16 cellular contexts compared by ENCODE assay signal in the genomic region with DNA sequence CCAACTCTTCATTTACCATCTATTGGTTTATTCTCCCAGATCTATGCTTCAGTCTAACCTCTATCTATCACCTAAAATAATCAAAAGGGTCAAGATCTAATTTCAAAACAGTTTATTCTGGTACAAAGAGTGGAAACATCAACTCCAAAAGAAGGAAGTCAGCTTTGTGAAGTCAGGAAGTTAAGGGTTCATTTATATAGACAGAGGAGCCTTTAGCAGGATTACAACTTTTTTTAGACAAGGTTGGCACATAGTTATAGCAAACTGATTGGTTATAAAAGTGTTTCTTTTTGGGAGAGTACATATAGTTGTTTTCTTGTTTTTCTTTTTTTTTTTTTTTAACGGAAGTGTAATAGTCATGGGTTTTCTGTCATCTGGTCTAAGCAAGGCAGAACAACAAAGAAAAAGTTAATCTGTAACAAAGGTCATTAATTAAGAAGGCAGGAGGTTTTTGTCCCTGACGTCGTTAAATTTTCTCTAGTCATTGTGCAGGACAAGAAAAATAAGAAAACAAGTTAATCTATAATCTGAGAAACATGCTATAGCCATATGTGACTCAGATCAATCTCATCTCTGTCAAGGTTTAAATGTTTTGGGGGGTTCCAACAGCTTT. TPM values are rescaled to one million over a fixed set of nuclear protein-coding genes. Genes with fewer than 3 reads are reported as not detected.
DNase-seq lines count a peak whose midpoint lies in the region; ATAC-seq, FAIRE-seq and TF ChIP-seq lines count a peak whose summit lies in the region.
"Had no signal": no experiment of that assay in that cellular context is flagged by ENCODE, and none has a peak within 500 bp of the region (broad histone marks: within the 10 kb centered on the region; RNA-seq: fewer than 3 reads in every experiment).

No MANE protein-coding gene starts in this region.

- CTCF ChIA-PET in GM12878 (lab: Yijun Ruan, JAX) = interaction anchor here (1.8 to 4.2 kb wide), 5 partner anchors 9 to 374 kb away, joined by 6 to 41 read pairs (median 8); no protein-coding TSS in a partner anchor

- in situ Hi-C loops in GM12878 (cut with MboI) = no loop called here

- H3K9ac ChIP-seq in GM12878 (ENCODE audit: control insufficient read depth, insufficient read depth, low read length) = no peak overlapping the region

- POLR2A ChIA-PET in GM12878 (lab: Charles Lee) = interaction anchor here (0.7 kb wide), 1 partner anchor 10 kb away, joined by 4 read pairs; no protein-coding TSS in a partner anchor

- SMC1A ChIA-PET in GM12878 (lab: Charles Lee; ENCODE audit: uncharacterized antibody, unreplicated experiment) = interaction anchor here (1.0 to 2.4 kb wide), 4 partner anchors 9 to 31 kb away, joined by 3 to 10 read pairs (median 6); no protein-coding TSS in a partner anchor

- peaks cover 2% of the 10 kb centered on the region; the same call in 1 of the 3 replicates for H3K9me3 ChIP-seq in GM12878 (replicated peaks; ENCODE audit: control insufficient read depth, insufficient read depth, low read length)
- no peaks in the 10 kb centered on the region for H3K9me3 ChIP-seq in pancreas
- no peaks in the 10 kb centered on the region for H3K9me3 ChIP-seq in SJCRH30 (replicated peaks)
- no peaks in the 10 kb centered on the region for H3K9me3 ChIP-seq in heart left ventricle
- H3K9me3 ChIP-seq: Caco-2, sigmoid colon, SJSA1 had no signal

- no peaks in the 10 kb centered on the region for H3K27me3 ChIP-seq in GM12878 (replicated peaks in 1 of 2; ENCODE audit: control insufficient read depth in 2 of 2, insufficient read depth in 2 of 2, low read length in 1 of 2)
- H3K27me3 ChIP-seq in pancreas = no peaks in the 10 kb centered on the region
- H3K27me3 ChIP-seq in SJCRH30 = no peaks in the 10 kb centered on the region
- no peaks in the 10 kb centered on the region for H3K27me3 ChIP-seq in heart left ventricle
- H3K27me3 ChIP-seq: sigmoid colon, SJSA1 had no signal

- RAD21 ChIA-PET in GM12878 (lab: Charles Lee; ENCODE audit: unreplicated experiment) = no interaction called here

- TF ChIP-seq POLR2A in GM12878 (IDR thresholded peaks at IDR 0.05; ENCODE audit: low read depth, low read length) (no peak), heart left ventricle (IDR thresholded peaks at IDR 0.05) (no peak)

- intact Hi-C loops in GM12878 (cut with micrococcal nuclease; ENCODE audit: unreplicated experiment) = no loop called here
- intact Hi-C loops in pancreas (cut with DNase I) = no loop called here
- intact Hi-C loops in heart left ventricle (cut with DNase I) = no loop called here

- H3K4me2 ChIP-seq in GM12878 (ENCODE audit: control insufficient read depth, insufficient read depth) = no peak overlapping the region

- no peaks in the 10 kb centered on the region for H3K79me2 ChIP-seq in GM12878 (ENCODE audit: control insufficient read depth, insufficient read depth, low read length)

- H4K20me1 ChIP-seq in GM12878 (ENCODE audit: control insufficient read depth, insufficient read depth) = no peaks in the 10 kb centered on the region

- H3K4me3 ChIP-seq in GM12878 = no peak overlapping the region
- no peak overlapping the region for H3K4me3 ChIP-seq in pancreas
- H3K4me3 ChIP-seq in SJCRH30 = no peak overlapping the region
- no peak overlapping the region for H3K4me3 ChIP-seq in heart left ventricle
- H3K4me3 ChIP-seq: sigmoid colon, SJSA1 had no signal

- H3K27ac ChIP-seq in GM12878 (ENCODE audit: control insufficient read depth, insufficient read depth) (no peak overlapping the region), pancreas (peak overlapping the region in 1 of 4 donors; percentile 13), SJCRH30 (no peak overlapping the region), heart left ventricle (peak overlapping the region in 2 of 12 donors; percentile 7 to 69)
- H3K27ac ChIP-seq: sigmoid colon, SJSA1 had no signal

- TF ChIP-seq CTCF in GM12878 (IDR thresholded peaks at IDR 0.05 in 2 of 3, conservative IDR thresholded peaks at IDR 0.05 in 1 of 3; ENCODE audit: control insufficient read depth in 2 of 3, extremely low read depth in 1 of 3, insufficient read depth in 1 of 3, low read depth in 3 of 3, low read length in 3 of 3) (no peak), pancreas (IDR thresholded peaks at IDR 0.05) (no peak), heart left ventricle (IDR thresholded peaks at IDR 0.05) (no peak)

- DNase-seq in GM12878 (ENCODE audit: low read depth, low spot score) (no peak), pancreas (no peak), SJCRH30 (no peak), NCI-H2171 (lab: John Stamatoyannopoulos, UW) (no peak), heart left ventricle (no peak), NCI-H748 treated with DMSO at 0.1 percent for 48 hours (lab: John Stamatoyannopoulos, UW) (no peak)
- DNase-seq: amygdala, Caco-2, GOT3, naive B cell, NCI-H1417 treated with DMSO at 0.1 percent for 48 hours, NCI-H510A treated with DMSO at 0.1 percent for 48 hours, sigmoid colon had no signal

- 95% methylated on average over 2 of the region's 3 CpGs for WGBS in GM12878 (ENCODE audit: insufficient coverage, insufficient replicate concordance, low lambda C conversion rate, missing lambda C conversion rate)
- WGBS in pancreas, 2 donors = 2 to 5% methylated on average over 3 of the region's 3 CpGs
- WGBS in heart left ventricle, 4 donors = 41 to 56% (median 54%) methylated on average over 3 of the region's 3 CpGs

- FAIRE-seq in GM12878 (lab: Jason Lieb, UNC) (no peak), pancreas (lab: Jason Lieb, UNC) (no peak)

- TF ChIP-seq EP300 in GM12878 (IDR thresholded peaks at IDR 0.05; ENCODE audit: borderline replicate concordance in 1 of 2, control insufficient read depth in 1 of 2, low read depth in 2 of 2, low read length in 2 of 2) = peak in 1 of 2 experiments; percentile 65; a peak in 1 of 4 replicates

- no peak overlapping the region for H2AFZ ChIP-seq in GM12878 (ENCODE audit: control insufficient read depth, low read depth, low read length)

- H3K36me3 ChIP-seq in GM12878 (ENCODE audit: control insufficient read depth in 2 of 2, insufficient read depth in 2 of 2, low read length in 1 of 2) (no peaks in the 10 kb centered on the region), pancreas (no peaks in the 10 kb centered on the region), SJCRH30 (no peaks in the 10 kb centered on the region), heart left ventricle (no peaks in the 10 kb centered on the region)
- H3K36me3 ChIP-seq: sigmoid colon, SJSA1 had no signal

- no TSS peak for BruUV-seq in GM12878 (replicated peaks; lab: Mats Ljungman, UMichigan)

- peak; percentile 50 for ATAC-seq in GM18508 (IDR thresholded peaks at IDR 0.05; ENCODE audit: insufficient read depth, unreplicated experiment)
- peak; percentile 43 for ATAC-seq in HG02981 (IDR thresholded peaks at IDR 0.05; ENCODE audit: unreplicated experiment)
- ATAC-seq in GM12878 = peak; percentile 75
- ATAC-seq in pancreas = peak; percentile 30 to 55 (median 48)
- ATAC-seq in heart left ventricle = no peak

- H3K4me1 ChIP-seq in GM12878 (ENCODE audit: control insufficient read depth, insufficient read depth, low read length) (no peaks in the 10 kb centered on the region), pancreas (peaks cover 5 to 12% (median 10%) of the 10 kb centered on the region in 3 donors), SJCRH30 (0 out of 2 replicates have a peak, but pooled peaks cover 1% of the 10 kb centered on the region), heart left ventricle (peaks cover 0 to 15% (median 0%) of the 10 kb centered on the region in 12 donors)
- H3K4me1 ChIP-seq: sigmoid colon had no signal

- TF ChIP-seq RAD21 in GM12878 (IDR thresholded peaks at IDR 0.05; ENCODE audit: insufficient read depth, low read depth, low read length) = no peak

RNA-seq across cellular contexts. Expression of a gene that starts 13.0 kb away (rescaled TPM):
- total RNA-seq in GM12878 (2013; cell fraction: nucleolus; rRNA removed) = not detected in 2 replicates
- total RNA-seq in GM12878 (2014; rRNA removed) (0.06 TPM in 1 of 2 replicates, not detected in the other), GM12878 (2014; rRNA removed; fragmentation: Illumina TruSeq; extraction: Trizol) (not detected in 2 replicates), GM12878 (2021) (not detected in 2 replicates), pancreas (10 to 100 TPM in 3 of 6 donors, 1 to 10 TPM in 1, under 1 TPM in 2; 0.19 to 14.7 (median 6.4) TPM), heart left ventricle (100 to 1,000 TPM in 2 of 9 donors, 10 to 100 TPM in 7; 12.4 to 137 (median 33.0) TPM)
- not detected for polyA plus RNA-seq in GM12878 (2011; ENCODE audit: low read depth)
- polyA plus RNA-seq in GM12878 (2011; rRNA removed) (0.10 and 0.14 TPM in 2 replicates), GM12878 (2014; fragmentation: Illumina TruSeq; extraction: Trizol) (not detected in 2 replicates), GM12878 (2014; fragmentation: Nextera tagmentation; extraction: Ambion mirVana) (not detected), GM12878 (2014; rRNA removed) (not detected in 2 replicates), GM12878 (2016; fragmentation: Nextera tagmentation; extraction: Ambion mirVana) (under 1 TPM in 1 of 2 experiments, not detected in 1; 0.12 TPM), pancreas (1 to 10 TPM; 3.5 to 5.7 TPM), heart left ventricle (10 to 100 TPM; 10.2 to 17.4 TPM)
- 0.15 and 0.23 TPM in 2 replicates for polyA plus RNA-seq in GM12878 (2011; cell fraction: cytosol; rRNA removed)
- polyA plus RNA-seq in GM12878 (2011; cell fraction: nucleus; rRNA removed) = 0.06 and 0.26 TPM in 2 replicates
- polyA plus RNA-seq in GM12878 (2012) = not detected in 2 replicates
- polyA minus RNA-seq in GM12878 (2011; rRNA and poly(A)+ RNA removed) = 1.8 TPM in 1 of 2 replicates, not detected in the other
- polyA minus RNA-seq in GM12878 (2011; cell fraction: cytosol; rRNA and poly(A)+ RNA removed) = 3.4 TPM in 1 of 2 replicates, not detected in the other
- 0.24 and 0.77 TPM in 2 replicates for polyA minus RNA-seq in GM12878 (2011; cell fraction: nucleus; rRNA and poly(A)+ RNA removed)
- 0.23 TPM in 1 of 2 replicates, not detected in the other for total RNA-seq in SJCRH30 (2014; rRNA removed; shearing (Covaris generic))

RNA-seq across cellular contexts. Expression of a gene that starts 22.2 kb away (rescaled TPM):
- total RNA-seq in GM12878 (2013; cell fraction: nucleolus; rRNA removed) = 2.2 and 2.7 TPM in 2 replicates
- 0.28 and 2.3 TPM in 2 replicates for total RNA-seq in GM12878 (2014; rRNA removed)
- 0.40 and 0.64 TPM in 2 replicates for total RNA-seq in GM12878 (2014; rRNA removed; fragmentation: Illumina TruSeq; extraction: Trizol)
- 0.49 and 0.77 TPM in 2 replicates for total RNA-seq in GM12878 (2021)
- polyA plus RNA-seq in GM12878 (2011; ENCODE audit: low read depth) = 2.3 TPM
- 0.53 and 0.61 TPM in 2 replicates for polyA plus RNA-seq in GM12878 (2011; rRNA removed)
- polyA plus RNA-seq in GM12878 (2011; cell fraction: cytosol; rRNA removed) = 0.12 and 0.18 TPM in 2 replicates
- polyA plus RNA-seq in GM12878 (2011; cell fraction: nucleus; rRNA removed) = 1.3 and 2.0 TPM in 2 replicates
- polyA plus RNA-seq in GM12878 (2012) = 4.5 and 5.4 TPM in 2 replicates
- 0.59 and 0.70 TPM in 2 replicates for polyA plus RNA-seq in GM12878 (2014; fragmentation: Illumina TruSeq; extraction: Trizol)
- under 1 TPM; 0.15 to 0.21 TPM for polyA plus RNA-seq in GM12878 (2014; fragmentation: Nextera tagmentation; extraction: Ambion mirVana)
- 0.83 and 0.86 TPM in 2 replicates for polyA plus RNA-seq in GM12878 (2014; rRNA removed)
- under 1 TPM; 0.44 to 0.59 TPM for polyA plus RNA-seq in GM12878 (2016; fragmentation: Nextera tagmentation; extraction: Ambion mirVana)
- 0.15 and 0.57 TPM in 2 replicates for polyA minus RNA-seq in GM12878 (2011; rRNA and poly(A)+ RNA removed)
- polyA minus RNA-seq in GM12878 (2011; cell fraction: cytosol; rRNA and poly(A)+ RNA removed) = 1.3 and 4.4 TPM in 2 replicates
- polyA minus RNA-seq in GM12878 (2011; cell fraction: nucleus; rRNA and poly(A)+ RNA removed) = 0.67 and 0.85 TPM in 2 replicates
- 10 to 100 TPM in 1 of 6 donors, 1 to 10 TPM in 5; 5.1 to 12.4 (median 8.4) TPM for total RNA-seq in pancreas
- 10 to 100 TPM; 32.9 to 46.2 TPM for polyA plus RNA-seq in pancreas
- 47.7 and 63.1 TPM in 2 replicates for total RNA-seq in SJCRH30 (2014; rRNA removed; shearing (Covaris generic))
- total RNA-seq in heart left ventricle = 10 to 100 TPM in 8 of 9 donors, 1 to 10 TPM in 1; 8.5 to 16.9 (median 11.9) TPM
- polyA plus RNA-seq in heart left ventricle = 10 to 100 TPM in 1 of 2 donors, 1 to 10 TPM in 1; 7.4 to 15.4 TPM

Comparison
In these comparisons a context has a peak if more than half of its experiments do, and no peak if none do; other contexts are left out.
1. ATAC-seq: peak in GM18508 (single experiment), HG02981 (single experiment), GM12878 (single experiment) and pancreas (4 of 4); none in heart left ventricle (0 of 4).